ENCODE assay signal across 1 cellular context in genomic region chr2:207883002-207883780, GRCh38.
TF ChIP-seq lines count a peak whose summit lies in the region.

No MANE protein-coding gene starts in this region.

TF ChIP-seq in SK-N-SH, 30 proteins besides CTCF, POLR2A, EP300 and RAD21 (continued from another document):
- TF ChIP-seq ZBTB33 (IDR thresholded peaks at IDR 0.05; ENCODE audit: borderline replicate concordance, low read depth), result no peak
- no peak for TF ChIP-seq REST (IDR thresholded peaks at IDR 0.05; ENCODE audit: low read depth, low read length)
- no peak for TF ChIP-seq MEF2A (IDR thresholded peaks at IDR 0.05; ENCODE audit: borderline replicate concordance, low read depth)
- TF ChIP-seq GABPA (IDR thresholded peaks at IDR 0.05; ENCODE audit: low read depth), result no peak
- TF ChIP-seq RXRA (IDR thresholded peaks at IDR 0.05; ENCODE audit: borderline replicate concordance, low read depth), result no peak
